30 cellular contexts compared by ENCODE assay signal in the genomic region with DNA sequence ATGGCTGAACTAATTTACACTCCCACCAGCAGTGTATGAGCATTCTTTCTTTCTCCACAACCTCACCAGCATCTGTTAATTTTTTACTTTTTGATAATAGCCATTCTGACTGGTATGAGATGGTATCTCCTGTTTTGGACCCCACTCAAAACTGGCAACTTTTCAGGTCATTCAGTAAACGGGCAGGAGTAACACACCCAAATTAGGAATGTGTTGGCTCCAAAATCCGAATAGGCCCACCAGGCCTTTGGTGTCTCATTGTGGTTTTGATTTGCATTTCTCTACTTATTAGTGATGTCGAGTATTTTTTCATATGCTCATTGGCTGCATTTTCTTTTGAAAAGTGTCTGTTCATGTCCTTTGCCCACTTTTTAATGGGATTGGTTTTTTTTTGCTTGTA.
"Had no signal": no experiment of that assay in that cellular context is flagged by ENCODE, and none has a peak within 500 bp of the region (broad histone marks: within the 10 kb centered on the region; RNA-seq: fewer than 3 reads in every experiment).

No MANE protein-coding gene starts in this region.

- H3K27me3 ChIP-seq: neural progenitor cell, ovary, right lobe of liver, sigmoid colon, spleen, suprapubic skin, testis, tibial artery, transverse colon, upper lobe of right lung, uterus had no signal

- H3K4me1 ChIP-seq: neural progenitor cell, parathyroid adenoma, psoas muscle, right lobe of liver, sigmoid colon, spleen, suprapubic skin, testis, tibial artery, transverse colon, upper lobe of right lung, uterus had no signal

- H3K9me3 ChIP-seq: ovary, psoas muscle, right lobe of liver, testis, tibial artery, transverse colon, upper lobe of right lung, uterus had no signal

- DNase-seq: naive thymus-derived CD4-positive, alpha-beta T cell; natural killer cell; occipital lobe; ovary; posterior cingulate gyrus; psoas muscle; retina; right cardiac atrium; right lobe of liver; sigmoid colon; spleen; stimulated activated CD4-positive, alpha-beta T cell treated with anti-CD3 and anti-CD28 coated beads, Interleukin-12 subunit alpha, Interleukin-12 subunit beta, amount 100 ng/mL, for 4 hours; stimulated activated CD4-positive, alpha-beta T cell treated with anti-CD3 and anti-CD28 coated beads, Interleukin-1b, Interleukin-23, amount 100 ng/mL, for 48 hours; stimulated activated CD4-positive, alpha-beta T cell treated with anti-CD3 and anti-CD28 coated beads, Interleukin-4, amount 100 ng/mL, for 1 hour; stimulated activated CD4-positive, alpha-beta T cell treated with anti-CD3 and anti-CD28 coated beads, Interleukin-4, amount 100 ng/mL, for 4 hours; stimulated activated CD8-positive, alpha-beta memory T cell treated with anti-CD3 and anti-CD28 coated beads, Interleukin-4, amount 100 ng/mL, for 48 hours; stimulated activated naive CD4-positive, alpha-beta T cell; stimulated activated naive CD8-positive, alpha-beta T cell treated with anti-CD3 and anti-CD28 coated beads, Interleukin-15, amount 100 ng/mL, for 72 hours; stimulated activated naive CD8-positive, alpha-beta T cell treated with anti-CD3 and anti-CD28 coated beads, Interleukin-15, Interleukin-2, amounts not matched to agents 100 U/mL and 50 U/mL, for 24 hours; substantia nigra; testis; tibial artery; transverse colon; upper lobe of right lung; uterus had no signal

- H3K36me3 ChIP-seq: neural progenitor cell, ovary, right lobe of liver, sigmoid colon, spleen, suprapubic skin, tibial artery, transverse colon, upper lobe of right lung, uterus had no signal

- H3K27ac ChIP-seq: neural progenitor cell, ovary, parathyroid adenoma, psoas muscle, right lobe of liver, sigmoid colon, skin epidermis, spleen, suprapubic skin, testis, tibial artery, transverse colon, upper lobe of right lung, uterus had no signal

- H3K4me3 ChIP-seq: neural progenitor cell, ovary, psoas muscle, right lobe of liver, sigmoid colon, skin epidermis, smooth muscle cell, spleen, suprapubic skin, testis, tibial artery, transverse colon, upper lobe of right lung, uterus had no signal
